ENCODE assay signal across 11 cellular contexts in genomic region chr10:76583711-76584161, GRCh38.
A peak's percentile ranks its signal among the peaks of the same experiment; 100 is the strongest.
DNase-seq lines count a peak whose midpoint lies in the region; ATAC-seq and TF ChIP-seq lines count a peak whose summit lies in the region.
"Had no signal": no experiment of that assay in that cellular context is flagged by ENCODE, and none has a peak within 500 bp of the region (broad histone marks: within the 10 kb centered on the region; RNA-seq: fewer than 3 reads in every experiment).

No MANE protein-coding gene starts in this region.

- H2AFZ ChIP-seq in PC-9, result no peak overlapping the region

- no peak for TF ChIP-seq CTCF in Caco-2 (IDR thresholded peaks at IDR 0.05; ENCODE audit: insufficient read depth in 1 of 2, low read depth in 1 of 2, low read length in 1 of 2, severe bottlenecking in 1 of 2, unreplicated experiment in 1 of 2)
- TF ChIP-seq CTCF in PC-9 (conservative IDR thresholded peaks at IDR 0.05), result no peak
- TF ChIP-seq CTCF in esophagus muscularis mucosa (IDR thresholded peaks at IDR 0.05), result no peak
- TF ChIP-seq CTCF in omental fat pad (IDR thresholded peaks at IDR 0.05), result no peak

- TF ChIP-seq EP300 in esophagus muscularis mucosa (IDR thresholded peaks at IDR 0.05), result no peak

- H3K27ac ChIP-seq in PC-9, result peak overlapping the region; percentile 57
- H3K27ac ChIP-seq in esophagus muscularis mucosa (replicated peaks in 1 of 4), result peak overlapping the region; percentile 2 to 39 (median 22)
- no peak overlapping the region for H3K27ac ChIP-seq in effector memory CD4-positive, alpha-beta T cell (ENCODE audit: insufficient read depth, low read length, poor library complexity, severe bottlenecking)

- H3K4me3 Mint-ChIP-seq in Caco-2 (ENCODE audit: unreplicated experiment), result peak overlapping the region; percentile 46
- H3K4me3 Mint-ChIP-seq: activated T-cell treated with anti-CD3 and anti-CD28 coated beads, Interleukin-2, amount 50 U/mL, for 4 hours had no signal

- H3K36me3 ChIP-seq in Caco-2 (ENCODE audit: control insufficient read depth, insufficient read depth, low read length), result no peaks in the 10 kb centered on the region
- no peaks in the 10 kb centered on the region for H3K36me3 ChIP-seq in PC-9 (ENCODE audit: low read depth)
- H3K36me3 ChIP-seq in esophagus muscularis mucosa, result no peaks in the 10 kb centered on the region
- no peaks in the 10 kb centered on the region for H3K36me3 ChIP-seq in effector memory CD4-positive, alpha-beta T cell (ENCODE audit: control insufficient read depth, insufficient read depth, low read length)

- H3K4me2 ChIP-seq in PC-9, result peak overlapping the region; percentile 24

- H3K9me3 Mint-ChIP-seq in Caco-2 (ENCODE audit: unreplicated experiment), result no peaks in the 10 kb centered on the region

- WGBS in esophagus muscularis mucosa, result 39% methylated on average over 3 of the region's 3 CpGs

- H3K27ac Mint-ChIP-seq in Caco-2 (ENCODE audit: unreplicated experiment), result peak overlapping the region; percentile 34

- intact Hi-C loops in Caco-2 (cut with micrococcal nuclease; ENCODE audit: unreplicated experiment) (no loop called here), PC-9 (cut with micrococcal nuclease; ENCODE audit: unreplicated experiment) (no loop called here), esophagus muscularis mucosa (cut with DNase I) (no loop called here)

- BruUV-seq in Caco-2 (replicated peaks; lab: Mats Ljungman, UMichigan) (no TSS peak), PC-9 (replicated peaks; lab: Mats Ljungman, UMichigan) (no TSS peak)

- no peaks in the 10 kb centered on the region for H4K20me1 ChIP-seq in PC-9 (ENCODE audit: insufficient read depth)

- no peak for TF ChIP-seq POLR2A in esophagus muscularis mucosa (IDR thresholded peaks at IDR 0.05; ENCODE audit: low read depth)

- DNase-seq in Caco-2 (peak; percentile 45 to 51), PC-9 (peak in 1 of 2 experiments; percentile 69), esophagus muscularis mucosa (ENCODE audit: extremely low spot score) (no peak), omental fat pad (ENCODE audit: low spot score) (no peak), inferior parietal cortex (ENCODE audit: extremely low spot score) (no peak)
- no peak for DNase-seq in effector memory CD4-positive, alpha-beta T cell
- DNase-seq: activated T-cell treated with anti-CD3 and anti-CD28 coated beads, Interleukin-2, amount 50 U/mL, for 4 hours; kidney; NCI-H2171 treated with DMSO at 0.1 percent for 48 hours had no signal

- no peaks in the 10 kb centered on the region for H3K79me2 ChIP-seq in PC-9 (ENCODE audit: low read depth)

- no peaks in the 10 kb centered on the region for H3K27me3 ChIP-seq in Caco-2 (replicated peaks; ENCODE audit: control insufficient read depth, insufficient read depth, low read length)
- no peaks in the 10 kb centered on the region for H3K27me3 ChIP-seq in PC-9 (ENCODE audit: insufficient read depth, low read depth)
- no peaks in the 10 kb centered on the region for H3K27me3 ChIP-seq in esophagus muscularis mucosa
- no peaks in the 10 kb centered on the region for H3K27me3 ChIP-seq in effector memory CD4-positive, alpha-beta T cell (replicated peaks; ENCODE audit: control insufficient read depth, insufficient read depth, low read length, poor library complexity, severe bottlenecking)

- H3K36me3 Mint-ChIP-seq in Caco-2 (ENCODE audit: insufficient read depth, unreplicated experiment), result no peaks in the 10 kb centered on the region

- ATAC-seq in omental fat pad (ENCODE audit: low FRiP score) (peak; percentile 32), HG02588 (IDR thresholded peaks at IDR 0.05; ENCODE audit: unreplicated experiment) (no peak), GM21576 (IDR thresholded peaks at IDR 0.05; ENCODE audit: unreplicated experiment) (no peak)
- ATAC-seq: activated T-cell treated with anti-CD3 and anti-CD28 coated beads, Interleukin-2, amount 50 U/mL, for 4 hours had no signal

- CTCF ChIA-PET in Caco-2 (lab: Charles Lee) (no interaction called here), PC-9 (lab: Charles Lee) (no interaction called here)

- no peaks in the 10 kb centered on the region for H3K9me2 ChIP-seq in PC-9 (ENCODE audit: insufficient read depth)

- peaks cover 14% of the 10 kb centered on the region for H3K4me1 ChIP-seq in Caco-2
- H3K4me1 ChIP-seq in PC-9 (replicated peaks; ENCODE audit: insufficient read depth), result peaks cover 18% of the 10 kb centered on the region
- peaks cover 0 to 34% (median 23%) of the 10 kb centered on the region in 4 donors for H3K4me1 ChIP-seq in esophagus muscularis mucosa
- no peaks in the 10 kb centered on the region for H3K4me1 ChIP-seq in effector memory CD4-positive, alpha-beta T cell (ENCODE audit: control insufficient read depth, insufficient read depth, low read length, poor library complexity, severe bottlenecking)

- peaks cover 10% of the 10 kb centered on the region; the same call in 1 of the 2 replicates for H3F3A ChIP-seq in PC-9 (ENCODE audit: insufficient read depth, low read depth)

- H3K27me3 Mint-ChIP-seq in Caco-2 (ENCODE audit: insufficient read depth, unreplicated experiment), result no peaks in the 10 kb centered on the region

- H3K4me3 ChIP-seq in Caco-2 (ENCODE audit: low read depth, low read length) (no peak overlapping the region), PC-9 (no peak overlapping the region), esophagus muscularis mucosa (no peak overlapping the region)
- H3K4me3 ChIP-seq in effector memory CD4-positive, alpha-beta T cell (ENCODE audit: insufficient read depth, low read depth, low read length, poor library complexity, severe bottlenecking), result no peak overlapping the region

- H3K9me3 ChIP-seq in Caco-2 (no peaks in the 10 kb centered on the region), PC-9 (ENCODE audit: insufficient read depth, low read depth) (no peaks in the 10 kb centered on the region), esophagus muscularis mucosa (no peaks in the 10 kb centered on the region)
- no peaks in the 10 kb centered on the region for H3K9me3 ChIP-seq in effector memory CD4-positive, alpha-beta T cell (ENCODE audit: control insufficient read depth, low read length)

- H3K4me1 Mint-ChIP-seq in Caco-2 (ENCODE audit: low read depth, unreplicated experiment), result peaks cover 16% of the 10 kb centered on the region

- POLR2A ChIA-PET in Caco-2 (lab: Charles Lee), result no interaction called here
- POLR2A ChIA-PET in PC-9 (lab: Charles Lee; ENCODE audit: unreplicated experiment), result interaction anchor here (0.6 kb wide), 1 partner anchor 151 kb away, joined by 5 read pairs; no protein-coding TSS in a partner anchor

Comparison
In these comparisons a context has a peak if more than half of its experiments do, and no peak if none do; other contexts are left out.
1. DNase-seq: peak in Caco-2 (2 of 2); none in esophagus muscularis mucosa (single experiment), omental fat pad (single experiment), effector memory CD4-positive, alpha-beta T cell (0 of 3) and inferior parietal cortex (single experiment).